ENCODE assay signal across 9 cellular contexts in the genomic region with DNA sequence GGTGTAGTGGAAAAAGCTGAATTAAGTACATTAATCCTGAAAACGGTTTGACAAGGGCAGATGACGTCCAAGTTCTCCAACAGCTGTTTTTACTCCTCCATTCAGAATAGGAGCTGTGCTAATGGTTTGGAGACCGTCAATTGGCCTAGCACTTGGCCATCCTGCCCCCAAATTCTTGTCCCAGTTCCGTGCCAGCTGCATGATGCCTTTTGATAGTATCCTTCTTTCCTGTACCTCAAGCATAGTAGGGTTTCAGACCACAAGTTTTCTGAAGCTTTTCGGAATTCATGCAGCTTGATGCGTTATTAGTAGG. TPM values are rescaled to one million over a fixed set of nuclear protein-coding genes. Genes with fewer than 3 reads are reported as not detected.
DNase-seq lines count a peak whose midpoint lies in the region; ATAC-seq, FAIRE-seq and TF ChIP-seq lines count a peak whose summit lies in the region.
"Had no signal": no experiment of that assay in that cellular context is flagged by ENCODE, and none has a peak within 500 bp of the region (broad histone marks: within the 10 kb centered on the region; RNA-seq: fewer than 3 reads in every experiment).

No MANE protein-coding gene starts in this region.

- H3K27me3 ChIP-seq in HUES6 (ENCODE audit: control insufficient read depth, insufficient read depth, low read length) (peaks cover 23% of the 10 kb centered on the region; the same call in 1 of the 2 replicates), K562 (ENCODE audit: control insufficient read depth in 2 of 2, insufficient read depth in 2 of 2, low read length in 2 of 2) (no peaks in the 10 kb centered on the region)

- TSS peak; percentile 92 for BruUV-seq in K562 (replicated peaks; lab: Mats Ljungman, UMichigan)

- DNase-seq in DMS 273 (lab: John Stamatoyannopoulos, UW; ENCODE audit: unreplicated experiment) (peak; percentile 56), DMS 273 treated with DMSO at 0.1 percent for 48 hours (lab: John Stamatoyannopoulos, UW) (no peak), K562 (ENCODE audit: extremely low read depth in 1 of 4, low spot score in 3 of 4) (peak in 1 of 4 experiments; percentile 15), kidney tubule cell (ENCODE audit: low spot score) (peak; percentile 25)
- DNase-seq in activated CD4-positive, alpha-beta T cell treated with anti-CD3 and anti-CD28 coated beads for 48 hours: no peak

- CTCF ChIA-PET in K562 (lab: Yijun Ruan, JAX; ENCODE audit: low intra/inter-chr PET ratio): no interaction called here

- POLR2A ChIA-PET in K562 (lab: Yijun Ruan, JAX): interaction anchor here (0.7 to 2.7 kb wide), 10 partner anchors 9 to 210 kb away, joined by 3 to 12 read pairs (median 4); partner anchors contain the start of genes COX14 and GPD1

- in situ Hi-C loops in K562 (cut with MboI): no loop called here

- no peaks in the 10 kb centered on the region for H4K20me1 ChIP-seq in K562 (replicated peaks; ENCODE audit: control insufficient read depth, insufficient read depth, low read length)

- intact Hi-C loops in K562 (cut with micrococcal nuclease): loop anchor here (2.0 kb wide), 1 partner anchor 63 kb away; no protein-coding TSS in a partner anchor

- TF ChIP-seq POLR2A in K562 (conservative IDR thresholded peaks at IDR 0.05): no peak

- peak overlapping the region; percentile 95 for H2AFZ ChIP-seq in K562 (ENCODE audit: low read depth, low read length)

- no peaks in the 10 kb centered on the region for H3K36me3 ChIP-seq in HUES6 (ENCODE audit: control insufficient read depth, insufficient read depth, low read length)
- H3K36me3 ChIP-seq in K562 (ENCODE audit: control insufficient read depth, insufficient read depth, low read length): no peaks in the 10 kb centered on the region

- peak overlapping the region; percentile 74 for H3K9ac ChIP-seq in HUES6 (ENCODE audit: low read length)
- peak overlapping the region; percentile 93 to 98 for H3K9ac ChIP-seq in K562 (ENCODE audit: insufficient read depth in 1 of 2, low read depth in 2 of 2, low read length in 2 of 2)

- H3K9me1 ChIP-seq in K562 (ENCODE audit: control insufficient read depth, insufficient read depth, low read length): no peaks in the 10 kb centered on the region

- no peak for FAIRE-seq in K562 (lab: Jason Lieb, UNC)
- FAIRE-seq: A204.1 had no signal

- no peak for TF ChIP-seq CTCF in K562 (IDR thresholded peaks at IDR 0.05 in 2 of 3, conservative IDR thresholded peaks at IDR 0.05 in 1 of 3; ENCODE audit: insufficient read depth in 2 of 3, low read depth in 1 of 3, low read length in 3 of 3)

- H3K4me3 ChIP-seq in HUES6 (ENCODE audit: low read depth, low read length): peak overlapping the region; percentile 78
- H3K4me3 ChIP-seq in K562: peak overlapping the region; percentile 67

- TF ChIP-seq EP300 in K562 (IDR thresholded peaks at IDR 0.05; ENCODE audit: low read length): no peak

- H3K27ac ChIP-seq in HUES6 (ENCODE audit: low read depth, low read length) (no peak overlapping the region), K562 (ENCODE audit: extremely low read depth, low read depth, low read length) (peak overlapping the region; percentile 93), temporal lobe (ENCODE audit: low read depth, low read length) (peak overlapping the region; percentile 22)

- peaks cover 18% of the 10 kb centered on the region for H3K79me2 ChIP-seq in K562 (ENCODE audit: control insufficient read depth, insufficient read depth, low read length)

- H3K9me3 ChIP-seq in HUES6 (ENCODE audit: control insufficient read depth, insufficient read depth, low read depth, low read length) (no peaks in the 10 kb centered on the region), K562 (replicated peaks; ENCODE audit: control insufficient read depth, insufficient read depth, low read depth, low read length) (no peaks in the 10 kb centered on the region)

- no peak for TF ChIP-seq RAD21 in K562 (CRISPR knock-in tag; conservative IDR thresholded peaks at IDR 0.05 in 1 of 2, IDR thresholded peaks at IDR 0.05 in 1 of 2)

- H3K4me1 ChIP-seq in HUES6 (ENCODE audit: control insufficient read depth, insufficient read depth, low read length) (peaks cover 13% of the 10 kb centered on the region), K562 (replicated peaks in 1 of 2; ENCODE audit: control insufficient read depth in 2 of 2, insufficient read depth in 2 of 2, low read length in 2 of 2) (peaks cover 3 to 7% of the 10 kb centered on the region in 2 experiments; a peak in 2 of 5 replicates)

- ATAC-seq in K562 (peak; percentile 14), HG03469 (IDR thresholded peaks at IDR 0.05; ENCODE audit: unreplicated experiment) (no peak)

- WGBS in K562 (ENCODE audit: insufficient coverage, low coverage, missing lambda C conversion rate): 0% methylated on average over 6 of the region's 6 CpGs

- peak overlapping the region; percentile 100 for H3K4me2 ChIP-seq in K562 (ENCODE audit: insufficient read depth, low read length)

TF ChIP-seq in K562, 482 proteins besides CTCF, POLR2A, EP300 and RAD21 (continues in another document):
- TF ChIP-seq E2F1 (CRISPR knock-in tag; IDR thresholded peaks at IDR 0.05) (0 out of 2 replicates have a peak, but pooled peaks have one; percentile 8), HMGXB4 (CRISPR knock-in tag; IDR thresholded peaks at IDR 0.05) (no peak), THRAP3 (IDR thresholded peaks at IDR 0.05; ENCODE audit: borderline replicate concordance) (no peak), ARID3A (IDR thresholded peaks at IDR 0.05; ENCODE audit: borderline replicate concordance, low read depth, low read length) (no peak), GABPB1 (CRISPR knock-in tag; IDR thresholded peaks at IDR 0.05) (no peak; the same call in 1 of the 2 replicates), SETDB1 (IDR thresholded peaks at IDR 0.05; ENCODE audit: low read length) (no peak), ATF1 (CRISPR knock-in tag; IDR thresholded peaks at IDR 0.05) (no peak), ATF1 (tag; IDR thresholded peaks at IDR 0.05) (no peak)
- TF ChIP-seq, protein P1, sequence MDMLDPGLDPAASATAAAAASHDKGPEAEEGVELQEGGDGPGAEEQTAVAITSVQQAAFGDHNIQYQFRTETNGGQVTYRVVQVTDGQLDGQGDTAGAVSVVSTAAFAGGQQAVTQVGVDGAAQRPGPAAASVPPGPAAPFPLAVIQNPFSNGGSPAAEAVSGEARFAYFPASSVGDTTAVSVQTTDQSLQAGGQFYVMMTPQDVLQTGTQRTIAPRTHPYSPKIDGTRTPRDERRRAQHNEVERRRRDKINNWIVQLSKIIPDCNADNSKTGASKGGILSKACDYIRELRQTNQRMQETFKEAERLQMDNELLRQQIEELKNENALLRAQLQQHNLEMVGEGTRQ (CRISPR knock-in tag; IDR thresholded peaks at IDR 0.05): no peak

RNA-seq across cellular contexts. Expression of gene LIMA1, which starts 0.6 kb away (rescaled TPM):
- total RNA-seq in K562 (2011; cell fraction: chromatin; rRNA removed; ENCODE audit: low replicate concordance): 69.0 and 93.4 TPM in 2 replicates
- total RNA-seq in K562 (2011; cell fraction: nucleolus; rRNA removed): 30.0 and 30.2 TPM in 2 replicates
- total RNA-seq in K562 (2011; cell fraction: nucleoplasm; rRNA removed): 42.2 and 56.2 TPM in 2 replicates
- 24.7 and 28.3 TPM in 2 replicates for total RNA-seq in K562 (2014; rRNA removed)
- total RNA-seq in K562 (2014; rRNA removed; fragmentation: Illumina TruSeq; extraction: Trizol): 31.5 and 41.1 TPM in 2 replicates
- 22.5 and 24.4 TPM in 2 replicates for total RNA-seq in K562 (2015; rRNA removed; fragmentation: Illumina TruSeq; extraction: Trizol)
- total RNA-seq in K562 (2021): 22.7 and 24.2 TPM in 2 replicates
- polyA plus RNA-seq in K562 (2011; rRNA removed): 24.0 and 37.8 TPM in 2 replicates
- polyA plus RNA-seq in K562 (2011; cell fraction: cytosol; rRNA removed): 8.2 and 9.2 TPM in 2 replicates
- 21.7 and 22.5 TPM in 2 replicates for polyA plus RNA-seq in K562 (2011; cell fraction: nucleus; rRNA removed)
- polyA plus RNA-seq in K562 (2012): 16.3 and 16.8 TPM in 2 replicates
- polyA plus RNA-seq in K562 (2014; fragmentation: Illumina TruSeq; extraction: Trizol): 34.0 and 37.0 TPM in 2 replicates
- 10 to 100 TPM; 20.2 to 23.7 TPM for polyA plus RNA-seq in K562 (2014; fragmentation: Nextera tagmentation; extraction: Ambion mirVana)
- polyA plus RNA-seq in K562 (2014; rRNA removed): 24.8 and 27.3 TPM in 2 replicates
- 31.8 and 43.7 TPM in 2 replicates for polyA minus RNA-seq in K562 (2011; rRNA and poly(A)+ RNA removed)
- 12.8 and 24.0 TPM in 2 replicates for polyA minus RNA-seq in K562 (2011; cell fraction: cytosol; rRNA and poly(A)+ RNA removed)
- 12.5 and 22.5 TPM in 2 replicates for polyA minus RNA-seq in K562 (2011; cell fraction: nucleus; rRNA and poly(A)+ RNA removed)
- total RNA-seq in temporal lobe: 17.2 TPM

Comparison
In these comparisons a context has a peak if more than half of its experiments do, and no peak if none do; other contexts are left out.
1. DNase-seq: peak in DMS 273 (single experiment) and kidney tubule cell (single experiment); none in DMS 273 treated with DMSO at 0.1 percent for 48 hours (single experiment) and activated CD4-positive, alpha-beta T cell treated with anti-CD3 and anti-CD28 coated beads for 48 hours (single experiment).